ENCODE assay signal across 16 cellular contexts in the genomic region with DNA sequence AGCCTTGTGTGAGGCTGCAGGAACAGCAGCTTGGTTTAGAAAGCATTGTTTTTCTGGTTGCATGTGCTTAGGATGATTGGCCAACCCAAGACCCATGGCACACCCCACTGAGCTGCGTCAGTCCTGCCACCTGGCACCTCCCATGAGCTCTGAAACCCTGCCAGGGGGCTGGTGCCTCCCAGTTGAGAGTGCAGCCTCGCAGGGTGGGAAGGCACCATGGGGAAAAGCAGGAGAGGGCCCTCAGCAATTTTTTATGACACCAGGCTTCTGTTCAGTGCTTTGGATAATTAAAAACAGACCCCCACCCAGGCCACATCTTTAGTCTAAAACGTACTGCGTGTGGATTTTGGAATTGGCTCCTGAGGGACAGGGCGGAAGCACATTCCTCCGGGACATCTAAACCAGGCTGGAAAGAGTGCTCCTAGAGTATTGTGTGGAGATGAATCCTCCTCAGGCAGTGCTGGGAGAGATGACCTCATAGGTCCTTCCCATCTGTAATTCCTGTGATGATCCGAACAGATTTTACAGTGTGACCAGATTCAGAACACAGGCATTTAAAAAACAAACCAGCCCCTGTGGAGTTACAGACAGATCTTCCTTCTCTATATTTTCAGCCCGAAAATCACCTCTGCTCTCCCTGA.
DNase-seq lines count a peak whose midpoint lies in the region; ATAC-seq and TF ChIP-seq lines count a peak whose summit lies in the region.
"Had no signal": no experiment of that assay in that cellular context is flagged by ENCODE, and none has a peak within 500 bp of the region (broad histone marks: within the 10 kb centered on the region; RNA-seq: fewer than 3 reads in every experiment).

No MANE protein-coding gene starts in this region.

- H3K36me3 ChIP-seq in suprapubic skin (no peaks in the 10 kb centered on the region), osteoblast (ENCODE audit: insufficient read depth, low read length) (no peaks in the 10 kb centered on the region)
- H3K36me3 ChIP-seq: left lung had no signal

- TF ChIP-seq POLR2A in suprapubic skin (IDR thresholded peaks at IDR 0.05), result no peak

- H4K20me1 ChIP-seq in osteoblast (ENCODE audit: insufficient read depth, low read length), result no peaks in the 10 kb centered on the region

- no peak for TF ChIP-seq EP300 in suprapubic skin (IDR thresholded peaks at IDR 0.05)

- TF ChIP-seq CTCF in suprapubic skin (IDR thresholded peaks at IDR 0.05) (no peak), osteoblast (IDR thresholded peaks at IDR 0.05; ENCODE audit: extremely low read depth, low read depth, low read length) (no peak)

- no peaks in the 10 kb centered on the region for H3K79me2 ChIP-seq in osteoblast (ENCODE audit: insufficient read depth, low read length)

- no peaks in the 10 kb centered on the region for H3K9me3 ChIP-seq in right cardiac atrium (ENCODE audit: control insufficient read depth, low read length)
- H3K9me3 ChIP-seq in suprapubic skin, result no peaks in the 10 kb centered on the region
- H3K9me3 ChIP-seq in osteoblast (ENCODE audit: low read depth, low read length), result no peaks in the 10 kb centered on the region
- H3K9me3 ChIP-seq: left lung had no signal

- H3K27me3 ChIP-seq in right cardiac atrium (ENCODE audit: control insufficient read depth, insufficient read depth) (no peaks in the 10 kb centered on the region), suprapubic skin (no peaks in the 10 kb centered on the region), osteoblast (ENCODE audit: insufficient read depth, low read length) (no peaks in the 10 kb centered on the region)
- H3K27me3 ChIP-seq: left lung had no signal

- intact Hi-C loops in Right ventricle myocardium inferior (cut with DNase I), result no loop called here
- intact Hi-C loops in cardiac septum (cut with DNase I), result no loop called here
- intact Hi-C loops in right cardiac atrium (cut with DNase I), result no loop called here

- no peak overlapping the region for H2AFZ ChIP-seq in osteoblast (ENCODE audit: low read length)

- H3K4me2 ChIP-seq in osteoblast (ENCODE audit: insufficient read depth, low read length), result no peak overlapping the region

- 49% methylated on average over 8 of the region's 8 CpGs for WGBS in right cardiac atrium
- WGBS in suprapubic skin, result 62% methylated on average over 8 of the region's 8 CpGs

- H3K27ac ChIP-seq in right cardiac atrium (ENCODE audit: low read length) (no peak overlapping the region), suprapubic skin (peak overlapping the region; percentile 42), osteoblast (ENCODE audit: low read depth, low read length) (no peak overlapping the region)
- H3K27ac ChIP-seq: left lung had no signal

- no peak for DNase-seq in Right ventricle myocardium inferior (ENCODE audit: missing footprints)
- no peak for DNase-seq in cardiac septum (ENCODE audit: low spot score)
- DNase-seq in dermis blood vessel endothelial cell, result peak; percentile 32
- DNase-seq in right cardiac atrium, result peak; percentile 35 to 61 (median 57)
- peak in 1 of 2 donors; percentile 66 for DNase-seq in suprapubic skin (ENCODE audit: low spot score in 2 of 2)
- no peak for DNase-seq in NCI-H146 (lab: John Stamatoyannopoulos, UW)
- DNase-seq in osteoblast (ENCODE audit: insufficient read length, low spot score, missing footprints), result no peak
- DNase-seq in NCI-H2227 (lab: John Stamatoyannopoulos, UW; ENCODE audit: unreplicated experiment), result no peak
- DNase-seq: 8988T, activated T-cell treated with anti-CD3 and anti-CD28 coated beads for 4 hours, DMS79 treated with DMSO at 0.1 percent for 48 hours, left lung, NCI-H1436, NCI-H510A, posterior cingulate gyrus had no signal

- peak; percentile 84 for ATAC-seq in Right ventricle myocardium inferior
- peak; percentile 65 to 80 for ATAC-seq in right cardiac atrium
- ATAC-seq: activated naive CD4-positive, alpha-beta T cell treated with anti-CD3 and anti-CD28 coated beads, Interleukin-2, amount 50 U/mL, for 72 hours; left lung had no signal

- no peak overlapping the region for H3K4me3 ChIP-seq in right cardiac atrium (ENCODE audit: low read length)
- H3K4me3 ChIP-seq in suprapubic skin, result no peak overlapping the region
- no peak overlapping the region for H3K4me3 ChIP-seq in osteoblast (ENCODE audit: insufficient read depth, low read length)
- H3K4me3 ChIP-seq: left lung had no signal

- H3K4me1 ChIP-seq in right cardiac atrium (ENCODE audit: control insufficient read depth, insufficient read depth, low read length) (peaks cover 6% of the 10 kb centered on the region), suprapubic skin (peaks cover 9% of the 10 kb centered on the region), osteoblast (ENCODE audit: insufficient read depth, low read length) (no peaks in the 10 kb centered on the region)
- H3K4me1 ChIP-seq: left lung had no signal

Comparison
In these comparisons a context has a peak if more than half of its experiments do, and no peak if none do; other contexts are left out.
1. DNase-seq: peak in dermis blood vessel endothelial cell (single experiment) and right cardiac atrium (3 of 3); none in Right ventricle myocardium inferior (single experiment), cardiac septum (single experiment), NCI-H146 (single experiment), osteoblast (single experiment) and NCI-H2227 (single experiment).